1 cellular context compared by ENCODE assay signal in the genomic region with DNA sequence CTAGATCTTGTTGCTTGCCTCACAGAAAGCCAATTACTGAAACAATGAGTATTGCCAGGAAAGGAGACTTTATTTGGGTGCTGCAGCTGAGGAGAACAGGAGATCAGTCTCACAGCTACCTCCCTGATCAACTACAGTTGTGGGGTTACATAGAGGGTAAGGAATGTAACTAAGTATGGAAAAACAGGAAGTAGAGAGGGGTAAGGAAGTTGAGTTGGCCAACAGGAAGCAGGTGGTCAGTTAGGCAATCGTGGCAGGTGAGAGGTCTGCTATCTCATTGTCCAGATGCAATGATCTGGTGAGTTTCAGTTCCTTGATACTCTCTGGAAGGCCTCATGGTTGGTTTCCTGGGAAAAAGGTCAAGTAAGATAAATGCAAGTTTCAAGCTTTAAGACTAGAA.
TF ChIP-seq lines count a peak whose summit lies in the region.

No MANE protein-coding gene starts in this region.

TF ChIP-seq in IMR-90, 13 proteins besides CTCF, POLR2A, EP300 and RAD21 (continued from another document):
- TF ChIP-seq, protein P1, sequence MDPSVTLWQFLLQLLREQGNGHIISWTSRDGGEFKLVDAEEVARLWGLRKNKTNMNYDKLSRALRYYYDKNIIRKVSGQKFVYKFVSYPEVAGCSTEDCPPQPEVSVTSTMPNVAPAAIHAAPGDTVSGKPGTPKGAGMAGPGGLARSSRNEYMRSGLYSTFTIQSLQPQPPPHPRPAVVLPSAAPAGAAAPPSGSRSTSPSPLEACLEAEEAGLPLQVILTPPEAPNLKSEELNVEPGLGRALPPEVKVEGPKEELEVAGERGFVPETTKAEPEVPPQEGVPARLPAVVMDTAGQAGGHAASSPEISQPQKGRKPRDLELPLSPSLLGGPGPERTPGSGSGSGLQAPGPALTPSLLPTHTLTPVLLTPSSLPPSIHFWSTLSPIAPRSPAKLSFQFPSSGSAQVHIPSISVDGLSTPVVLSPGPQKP (IDR thresholded peaks at IDR 0.05; ENCODE audit: borderline replicate concordance, low read depth, low read length): no peak
- no peak for TF ChIP-seq CHD1 (IDR thresholded peaks at IDR 0.05; ENCODE audit: low read depth, low read length)
- no peak for TF ChIP-seq RCOR1 (IDR thresholded peaks at IDR 0.05; ENCODE audit: insufficient replicate concordance, low read length)
- no peak for TF ChIP-seq MAFK (IDR thresholded peaks at IDR 0.05; ENCODE audit: low read depth, low read length)
- TF ChIP-seq FOS (IDR thresholded peaks at IDR 0.05; ENCODE audit: low read depth, low read length): no peak
- no peak for TF ChIP-seq MAZ (IDR thresholded peaks at IDR 0.05; ENCODE audit: borderline replicate concordance, low read depth, low read length)
- no peak for TF ChIP-seq SMC3 (IDR thresholded peaks at IDR 0.05; ENCODE audit: low read depth, low read length)
